Comparison of ENCODE assay signal across 17 cellular contexts in the genomic region with DNA sequence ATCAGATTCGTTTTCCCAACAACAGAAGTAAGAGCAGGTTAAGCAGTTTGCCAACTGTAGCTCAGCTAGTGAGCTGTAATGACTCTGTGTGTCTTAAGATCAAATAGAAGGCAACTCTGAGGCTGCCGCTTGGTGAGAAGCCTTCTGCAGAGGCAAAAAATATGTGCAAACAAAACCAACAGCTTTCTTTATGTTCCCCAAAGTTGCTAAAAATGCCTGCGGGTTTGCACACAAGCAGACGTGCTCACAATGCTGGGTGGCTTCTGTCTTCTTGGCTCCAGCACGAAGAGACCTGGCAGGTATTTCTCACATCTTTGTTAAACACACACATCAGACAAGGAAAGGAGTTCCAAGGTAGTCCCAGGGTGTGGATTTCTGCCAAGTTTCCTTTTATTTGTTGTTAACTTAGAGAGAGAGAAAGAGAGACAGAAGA.
DNase-seq lines count a peak whose midpoint lies in the region; ATAC-seq, FAIRE-seq and TF ChIP-seq lines count a peak whose summit lies in the region.
"Had no signal": no experiment of that assay in that cellular context is flagged by ENCODE, and none has a peak within 500 bp of the region (broad histone marks: within the 10 kb centered on the region; RNA-seq: fewer than 3 reads in every experiment).

No MANE protein-coding gene starts in this region.

- H3K4me2 ChIP-seq in A549 (0 out of 3 replicates have a peak overlapping the region, but pooled peaks have one; percentile 17), DND-41 (ENCODE audit: insufficient read depth, low read length) (no peak overlapping the region)

- no peak for TF ChIP-seq EP300 in A549 (IDR thresholded peaks at IDR 0.05)

- H3K4me1 ChIP-seq in A549, result peaks cover 14% of the 10 kb centered on the region; the same call in 1 of the 3 replicates
- H3K4me1 ChIP-seq in DND-41 (ENCODE audit: insufficient read depth, low read length), result peaks cover 30% of the 10 kb centered on the region
- peaks cover 8% of the 10 kb centered on the region for H3K4me1 ChIP-seq in mucosa of descending colon (ENCODE audit: low read depth)
- H3K4me1 ChIP-seq: psoas muscle had no signal

- TF ChIP-seq RAD21 in A549 (conservative IDR thresholded peaks at IDR 0.05 in 1 of 2, IDR thresholded peaks at IDR 0.05 in 1 of 2), result no peak

- H3K9ac ChIP-seq in DND-41 (ENCODE audit: low read depth, low read length), result no peak overlapping the region

- TF ChIP-seq POLR2A in A549 (IDR thresholded peaks at IDR 0.05; ENCODE audit: low read length), result no peak

- TF ChIP-seq CTCF in A549 (IDR thresholded peaks at IDR 0.05), result no peak
- TF ChIP-seq CTCF in DND-41 (IDR thresholded peaks at IDR 0.05; ENCODE audit: borderline replicate concordance, extremely low read depth, low read length, poor library complexity, severe bottlenecking), result no peak
- TF ChIP-seq CTCF in mucosa of descending colon (IDR thresholded peaks at IDR 0.05), result no peak

- peaks cover 10% of the 10 kb centered on the region for H3K36me3 Mint-ChIP-seq in activated naive CD8-positive, alpha-beta T cell treated with anti-CD3 and anti-CD28 coated beads, Interleukin-2, amount 10 ng/mL, durations not matched to agents 7 days and 5 days

- POLR2A ChIA-PET in A549 (lab: Yijun Ruan, JAX), result no interaction called here
- POLR2A ChIA-PET in activated naive CD8-positive, alpha-beta T cell treated with anti-CD3 and anti-CD28 coated beads, Interleukin-2, amount 10 ng/mL, durations not matched to agents 7 days and 5 days (lab: Charles Lee), result interaction anchor here (0.9 to 4.2 kb wide), 7 partner anchors 10 to 754 kb away, joined by 4 to 30 read pairs (median 5); a partner anchor contains a TSS

- CTCF ChIA-PET in A549 (lab: Yijun Ruan, JAX), result no interaction called here

- H3K79me2 ChIP-seq in DND-41 (ENCODE audit: insufficient read depth, low read length), result no peaks in the 10 kb centered on the region

- peaks cover 3% of the 10 kb centered on the region for H3K27me3 Mint-ChIP-seq in activated naive CD8-positive, alpha-beta T cell treated with anti-CD3 and anti-CD28 coated beads, Interleukin-2, amount 10 ng/mL, durations not matched to agents 7 days and 5 days

- intact Hi-C loops in mucosa of descending colon (cut with DNase I, micrococcal nuclease), result no loop called here

- H3K27ac ChIP-seq in A549 (peak overlapping the region in 1 of 2 experiments; percentile 40; a peak in 2 of 6 replicates), DND-41 (ENCODE audit: low read length) (peak overlapping the region; percentile 86)
- H3K27ac ChIP-seq: psoas muscle had no signal

- peaks cover 5% of the 10 kb centered on the region for H3K9me3 Mint-ChIP-seq in activated naive CD8-positive, alpha-beta T cell treated with anti-CD3 and anti-CD28 coated beads, Interleukin-2, amount 10 ng/mL, durations not matched to agents 7 days and 5 days

- no peaks in the 10 kb centered on the region for H3K36me3 ChIP-seq in DND-41 (ENCODE audit: insufficient read depth, low read length)
- H3K36me3 ChIP-seq in mucosa of descending colon (ENCODE audit: low read depth), result no peaks in the 10 kb centered on the region

- ATAC-seq in A549 (no peak), DND-41 (ENCODE audit: insufficient read depth, low read depth) (no peak), mucosa of descending colon (peak; percentile 62), SK-N-SH treated with all-trans-retinoic acid at 6 μM for 48 hours (no peak), GM21723 (IDR thresholded peaks at IDR 0.05; ENCODE audit: unreplicated experiment) (no peak)
- ATAC-seq in activated naive CD8-positive, alpha-beta T cell treated with anti-CD3 and anti-CD28 coated beads, Interleukin-2, amount 10 ng/mL, durations not matched to agents 7 days and 5 days (ENCODE audit: low read depth), result no peak
- ATAC-seq: K562, psoas muscle, Right ventricle myocardium inferior had no signal

- H3K27me3 ChIP-seq in DND-41 (ENCODE audit: insufficient read depth, low read length, poor library complexity), result no peaks in the 10 kb centered on the region

- no peak for FAIRE-seq in A549 (lab: Jason Lieb, UNC)
- FAIRE-seq: G401.6, K562 had no signal

- DNase-seq in A549 (ENCODE audit: low read depth in 1 of 2, low spot score in 1 of 2) (no peak), DND-41 (no peak), mucosa of descending colon (peak in 1 of 3 donors; percentile 61), hippocampal formation (lab: John Stamatoyannopoulos, UW) (no peak), NCI-H1417 treated with DMSO at 0.1 percent for 48 hours (lab: John Stamatoyannopoulos, UW) (no peak)
- no peak for DNase-seq in activated naive CD8-positive, alpha-beta T cell treated with anti-CD3 and anti-CD28 coated beads, Interleukin-2, amount 10 ng/mL, durations not matched to agents 7 days and 5 days
- DNase-seq: AML-193; NCI-H1436; NCI-H526; psoas muscle; stimulated activated CD4-positive, alpha-beta T cell treated with anti-CD3 and anti-CD28 coated beads, Interleukin-1b, Interleukin-23, amount 100 ng/mL, for 48 hours had no signal

- H3K27ac Mint-ChIP-seq in activated naive CD8-positive, alpha-beta T cell treated with anti-CD3 and anti-CD28 coated beads, Interleukin-2, amount 10 ng/mL, durations not matched to agents 7 days and 5 days, result peak overlapping the region; percentile 82

- H2AFZ ChIP-seq in DND-41 (ENCODE audit: low read depth, low read length), result no peak overlapping the region

- no peaks in the 10 kb centered on the region for H4K20me1 ChIP-seq in DND-41 (ENCODE audit: insufficient read depth, low read length)

- H3K4me1 Mint-ChIP-seq in activated naive CD8-positive, alpha-beta T cell treated with anti-CD3 and anti-CD28 coated beads, Interleukin-2, amount 10 ng/mL, durations not matched to agents 7 days and 5 days, result peaks cover 55% of the 10 kb centered on the region

- 62% methylated on average over 5 of the region's 5 CpGs for WGBS in A549 (ENCODE audit: missing lambda C conversion rate)

- H3K4me3 Mint-ChIP-seq in activated naive CD8-positive, alpha-beta T cell treated with anti-CD3 and anti-CD28 coated beads, Interleukin-2, amount 10 ng/mL, durations not matched to agents 7 days and 5 days, result peak overlapping the region; percentile 74
- H3K4me3 Mint-ChIP-seq: dendritic cell treated with granulocyte-macrophage colony-stimulating factor and Interleukin-4, amounts not matched to agents 40 ng/mL and 50 ng/mL, for 4 days had no signal

- no peaks in the 10 kb centered on the region for H3K9me3 ChIP-seq in A549
- H3K9me3 ChIP-seq in DND-41 (ENCODE audit: insufficient read depth, low read length, severe bottlenecking), result no peaks in the 10 kb centered on the region
- H3K9me3 ChIP-seq in mucosa of descending colon, result no peaks in the 10 kb centered on the region
- H3K9me3 ChIP-seq: psoas muscle had no signal

- H3K4me3 ChIP-seq in A549, result no peak overlapping the region
- H3K4me3 ChIP-seq in DND-41 (ENCODE audit: low read depth in 1 of 2, low read length in 2 of 2), result no peak overlapping the region
- H3K4me3 ChIP-seq in mucosa of descending colon, result no peak overlapping the region
- H3K4me3 ChIP-seq: K562, psoas muscle had no signal

TF ChIP-seq in A549, 52 proteins besides CTCF, POLR2A, EP300 and RAD21 (continues in another document):
- TF ChIP-seq CEBPB (IDR thresholded peaks at IDR 0.05) (no peak), FOSB (CRISPR knock-in tag; IDR thresholded peaks at IDR 0.05) (no peak)
- TF ChIP-seq, protein P1, sequence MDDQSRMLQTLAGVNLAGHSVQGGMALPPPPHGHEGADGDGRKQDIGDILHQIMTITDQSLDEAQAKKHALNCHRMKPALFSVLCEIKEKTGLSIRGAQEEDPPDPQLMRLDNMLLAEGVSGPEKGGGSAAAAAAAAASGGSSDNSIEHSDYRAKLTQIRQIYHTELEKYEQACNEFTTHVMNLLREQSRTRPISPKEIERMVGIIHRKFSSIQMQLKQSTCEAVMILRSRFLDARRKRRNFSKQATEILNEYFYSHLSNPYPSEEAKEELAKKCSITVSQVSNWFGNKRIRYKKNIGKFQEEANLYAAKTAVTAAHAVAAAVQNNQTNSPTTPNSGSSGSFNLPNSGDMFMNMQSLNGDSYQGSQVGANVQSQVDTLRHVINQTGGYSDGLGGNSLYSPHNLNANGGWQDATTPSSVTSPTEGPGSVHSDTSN (IDR thresholded peaks at IDR 0.05), result no peak
- TF ChIP-seq, protein P2, sequence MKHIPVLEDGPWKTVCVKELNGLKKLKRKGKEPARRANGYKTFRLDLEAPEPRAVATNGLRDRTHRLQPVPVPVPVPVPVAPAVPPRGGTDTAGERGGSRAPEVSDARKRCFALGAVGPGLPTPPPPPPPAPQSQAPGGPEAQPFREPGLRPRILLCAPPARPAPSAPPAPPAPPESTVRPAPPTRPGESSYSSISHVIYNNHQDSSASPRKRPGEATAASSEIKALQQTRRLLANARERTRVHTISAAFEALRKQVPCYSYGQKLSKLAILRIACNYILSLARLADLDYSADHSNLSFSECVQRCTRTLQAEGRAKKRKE (CRISPR knock-in tag; IDR thresholded peaks at IDR 0.05; ENCODE audit: low read depth), result no peak

TF ChIP-seq in SK-N-SH treated with all-trans-retinoic acid at 6 μM for 48 hours, 23 proteins besides CTCF, POLR2A, EP300 and RAD21 (continues in another document):
- TF ChIP-seq RARB (CRISPR knock-in tag; IDR thresholded peaks at IDR 0.05) (no peak), ESRRG (CRISPR knock-in tag; IDR thresholded peaks at IDR 0.05) (no peak), TCF4 (CRISPR knock-in tag; IDR thresholded peaks at IDR 0.05; ENCODE audit: borderline replicate concordance) (no peak), ZFP30 (CRISPR knock-in tag; IDR thresholded peaks at IDR 0.05) (no peak), ZNF70 (CRISPR knock-in tag; IDR thresholded peaks at IDR 0.05) (no peak), ARNTL (CRISPR knock-in tag; IDR thresholded peaks at IDR 0.05; ENCODE audit: borderline replicate concordance, low read depth) (no peak), GLIS3 (CRISPR knock-in tag; IDR thresholded peaks at IDR 0.05) (no peak)
- TF ChIP-seq, protein P3, sequence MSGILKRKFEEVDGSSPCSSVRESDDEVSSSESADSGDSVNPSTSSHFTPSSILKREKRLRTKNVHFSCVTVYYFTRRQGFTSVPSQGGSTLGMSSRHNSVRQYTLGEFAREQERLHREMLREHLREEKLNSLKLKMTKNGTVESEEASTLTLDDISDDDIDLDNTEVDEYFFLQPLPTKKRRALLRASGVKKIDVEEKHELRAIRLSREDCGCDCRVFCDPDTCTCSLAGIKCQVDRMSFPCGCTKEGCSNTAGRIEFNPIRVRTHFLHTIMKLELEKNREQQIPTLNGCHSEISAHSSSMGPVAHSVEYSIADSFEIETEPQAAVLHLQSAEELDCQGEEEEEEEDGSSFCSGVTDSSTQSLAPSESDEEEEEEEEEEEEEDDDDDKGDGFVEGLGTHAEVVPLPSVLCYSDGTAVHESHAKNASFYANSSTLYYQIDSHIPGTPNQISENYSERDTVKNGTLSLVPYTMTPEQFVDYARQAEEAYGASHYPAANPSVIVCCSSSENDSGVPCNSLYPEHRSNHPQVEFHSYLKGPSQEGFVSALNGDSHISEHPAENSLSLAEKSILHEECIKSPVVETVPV (CRISPR knock-in tag; IDR thresholded peaks at IDR 0.05), result no peak
